Comparison of ENCODE assay signal across 1 cellular context in genomic region chr3:164608554-164609276, GRCh38.
TF ChIP-seq lines count a peak whose summit lies in the region.

No MANE protein-coding gene starts in this region.

TF ChIP-seq in GM12878, 131 proteins besides CTCF, POLR2A, EP300 and RAD21 (continued from another document):
- no peak for TF ChIP-seq ZBTB33 (IDR thresholded peaks at IDR 0.05)
- peak in 1 of 2 experiments; percentile 53; a peak in 1 of 4 replicates for TF ChIP-seq SRF (IDR thresholded peaks at IDR 0.05; ENCODE audit: low read depth in 2 of 2, low read length in 2 of 2)
- peak; percentile 85; the same call in 1 of the 2 replicates for TF ChIP-seq RUNX3 (IDR thresholded peaks at IDR 0.05; ENCODE audit: low read length)
- TF ChIP-seq CBX3 (IDR thresholded peaks at IDR 0.05; ENCODE audit: borderline replicate concordance, low read depth) = no peak
- peak; percentile 90 for TF ChIP-seq TCF7 (IDR thresholded peaks at IDR 0.05; ENCODE audit: borderline replicate concordance)
TF ChIP-seq in GM12878: peak in this region for 3.
